Comparison of ENCODE assay signal across 8 cellular contexts in the genomic region with DNA sequence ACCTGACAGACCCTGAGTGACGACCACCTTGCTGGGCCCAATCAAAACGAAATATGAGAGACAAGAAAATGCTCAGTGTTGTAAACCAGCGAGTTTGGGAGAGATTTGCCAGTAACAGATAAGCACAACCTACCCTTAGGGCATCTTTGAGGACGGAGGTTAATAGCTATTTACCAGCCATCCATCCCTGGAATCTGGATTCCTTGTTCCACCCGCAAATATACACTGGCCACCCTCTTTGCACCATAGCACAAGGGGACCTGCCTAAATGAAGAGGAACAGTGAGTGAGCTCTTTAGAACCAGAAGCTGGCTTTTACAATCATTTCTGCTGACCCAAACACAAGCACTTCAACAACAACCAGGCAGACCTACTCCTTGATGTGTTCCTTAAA. TPM values are rescaled to one million over a fixed set of nuclear protein-coding genes. Genes with fewer than 3 reads are reported as not detected.
DNase-seq lines count a peak whose midpoint lies in the region; ATAC-seq and TF ChIP-seq lines count a peak whose summit lies in the region.

No MANE protein-coding gene starts in this region.

- in situ Hi-C loops in ACHN (cut with HindIII; ENCODE audit: low pct_ligation_motif_present, low pct_unique_long_range_greater_than_20kb, low sequenced_read_pairs) = no loop called here

- no peaks in the 10 kb centered on the region for H3K36me3 ChIP-seq in DND-41 (ENCODE audit: insufficient read depth, low read length)
- H3K36me3 ChIP-seq in NT2/D1 (ENCODE audit: insufficient read depth, insufficient read length, low read length) = no peaks in the 10 kb centered on the region
- no peaks in the 10 kb centered on the region for H3K36me3 ChIP-seq in esophagus (ENCODE audit: control insufficient read depth in 2 of 2, insufficient read depth in 2 of 2, low read length in 1 of 2)
- no peaks in the 10 kb centered on the region for H3K36me3 ChIP-seq in osteoblast (ENCODE audit: insufficient read depth, low read length)

- H3K4me3 ChIP-seq in DND-41 (ENCODE audit: low read depth in 1 of 2, low read length in 2 of 2) (peak overlapping the region; percentile 51 to 83; a peak in 3 of 4 replicates), NT2/D1 (ENCODE audit: insufficient read length, low read depth) (peak overlapping the region; percentile 51), esophagus (ENCODE audit: low read depth in 1 of 2, low read length in 2 of 2) (peak overlapping the region; percentile 43 to 67), osteoblast (ENCODE audit: insufficient read depth, low read length) (peak overlapping the region; percentile 79)

- H3K27ac ChIP-seq in DND-41 (ENCODE audit: low read length) (peak overlapping the region; percentile 15; the same call in 1 of the 2 replicates), esophagus (ENCODE audit: low read depth in 2 of 2, low read length in 1 of 2) (peak overlapping the region in 1 of 2 donors; percentile 2), osteoblast (ENCODE audit: low read depth, low read length) (peak overlapping the region; percentile 16)

- DNase-seq in DND-41 = no peak
- DNase-seq in NT2/D1 (ENCODE audit: low read depth, low spot score) = no peak
- no peak for DNase-seq in osteoblast (ENCODE audit: insufficient read length, low spot score, missing footprints)
- DNase-seq in left lobe of liver (ENCODE audit: low spot score) = no peak
- DNase-seq in NCI-H446 (lab: John Stamatoyannopoulos, UW) = no peak
- DNase-seq in ACHN = no peak
- DNase-seq in LoVo (ENCODE audit: low spot score) = no peak

- no peak for ATAC-seq in DND-41 (ENCODE audit: insufficient read depth, low read depth)
- no peak for ATAC-seq in left lobe of liver

- TF ChIP-seq CTCF in DND-41 (IDR thresholded peaks at IDR 0.05; ENCODE audit: borderline replicate concordance, extremely low read depth, low read length, poor library complexity, severe bottlenecking) (no peak), osteoblast (IDR thresholded peaks at IDR 0.05; ENCODE audit: extremely low read depth, low read depth, low read length) (no peak)

- H3K9me3 ChIP-seq in DND-41 (ENCODE audit: insufficient read depth, low read length, severe bottlenecking) = no peaks in the 10 kb centered on the region
- H3K9me3 ChIP-seq in NT2/D1 (ENCODE audit: insufficient read depth, low read length) = no peaks in the 10 kb centered on the region; the same call in 1 of the 2 replicates
- H3K9me3 ChIP-seq in esophagus (ENCODE audit: control insufficient read depth in 2 of 2, insufficient read depth in 1 of 2, low read depth in 1 of 2, low read length in 1 of 2) = peaks cover 0 to 3% of the 10 kb centered on the region in 2 donors
- H3K9me3 ChIP-seq in osteoblast (ENCODE audit: low read depth, low read length) = no peaks in the 10 kb centered on the region

- 25 to 26% methylated on average over 5 of the region's 5 CpGs for WGBS in esophagus, 2 donors

- H3K9ac ChIP-seq in DND-41 (ENCODE audit: low read depth, low read length) = peak overlapping the region; percentile 67
- H3K9ac ChIP-seq in NT2/D1 (ENCODE audit: insufficient read length, low read depth) = peak overlapping the region; percentile 61

- H3K4me1 ChIP-seq in DND-41 (ENCODE audit: insufficient read depth, low read length) (peaks cover 53% of the 10 kb centered on the region), NT2/D1 (ENCODE audit: insufficient read depth, insufficient read length) (no peaks in the 10 kb centered on the region), esophagus (ENCODE audit: control insufficient read depth in 2 of 2, insufficient read depth in 2 of 2, low read length in 1 of 2) (peaks cover 0 to 4% of the 10 kb centered on the region in 2 donors), osteoblast (ENCODE audit: insufficient read depth, low read length) (peaks cover 12% of the 10 kb centered on the region)

- H4K20me1 ChIP-seq in DND-41 (ENCODE audit: insufficient read depth, low read length) = no peaks in the 10 kb centered on the region
- no peaks in the 10 kb centered on the region for H4K20me1 ChIP-seq in osteoblast (ENCODE audit: insufficient read depth, low read length)

- H3K27me3 ChIP-seq in DND-41 (ENCODE audit: insufficient read depth, low read length, poor library complexity) (no peaks in the 10 kb centered on the region), NT2/D1 (ENCODE audit: insufficient read depth, insufficient read length) (no peaks in the 10 kb centered on the region), esophagus (ENCODE audit: control insufficient read depth in 1 of 2, insufficient read depth in 2 of 2, low read length in 2 of 2) (no peaks in the 10 kb centered on the region), osteoblast (ENCODE audit: insufficient read depth, low read length) (no peaks in the 10 kb centered on the region)

- H2AFZ ChIP-seq in DND-41 (ENCODE audit: low read depth, low read length) = peak overlapping the region; percentile 76
- peak overlapping the region; percentile 71 for H2AFZ ChIP-seq in osteoblast (ENCODE audit: low read length)

- H3K4me2 ChIP-seq in DND-41 (ENCODE audit: insufficient read depth, low read length) (peak overlapping the region; percentile 82), osteoblast (ENCODE audit: insufficient read depth, low read length) (peak overlapping the region; percentile 81)

- H3K79me2 ChIP-seq in DND-41 (ENCODE audit: insufficient read depth, low read length) = peaks cover 38% of the 10 kb centered on the region
- H3K79me2 ChIP-seq in osteoblast (ENCODE audit: insufficient read depth, low read length) = peaks cover 7% of the 10 kb centered on the region

RNA-seq across cellular contexts. Expression of a gene that starts 0.7 kb away (rescaled TPM):
- 1 to 10 TPM; 4.1 to 6.4 TPM for polyA plus RNA-seq in esophagus
- total RNA-seq in osteoblast = 14.8 and 17.1 TPM in 2 replicates
- 22.9 TPM for total RNA-seq in left lobe of liver

RNA-seq across cellular contexts. Expression of a gene that starts 29.9 kb away (rescaled TPM):
- not detected for polyA plus RNA-seq in esophagus
- total RNA-seq in osteoblast = not detected in 2 replicates
- not detected for total RNA-seq in left lobe of liver

RNA-seq across cellular contexts. Expression of a gene that starts 41.9 kb away (rescaled TPM):
- 10 to 100 TPM; 22.3 to 43.0 TPM for polyA plus RNA-seq in esophagus
- total RNA-seq in osteoblast (30.8 and 31.8 TPM in 2 replicates), left lobe of liver (9.6 TPM)

RNA-seq across cellular contexts. Expression of a gene that starts 53.7 kb away (rescaled TPM):
- under 1 TPM; 0.56 to 0.57 TPM for polyA plus RNA-seq in esophagus
- total RNA-seq in osteoblast (3.2 and 6.9 TPM in 2 replicates), left lobe of liver (0.73 TPM)
